ENCODE assay signal across 10 cellular contexts in the genomic region with DNA sequence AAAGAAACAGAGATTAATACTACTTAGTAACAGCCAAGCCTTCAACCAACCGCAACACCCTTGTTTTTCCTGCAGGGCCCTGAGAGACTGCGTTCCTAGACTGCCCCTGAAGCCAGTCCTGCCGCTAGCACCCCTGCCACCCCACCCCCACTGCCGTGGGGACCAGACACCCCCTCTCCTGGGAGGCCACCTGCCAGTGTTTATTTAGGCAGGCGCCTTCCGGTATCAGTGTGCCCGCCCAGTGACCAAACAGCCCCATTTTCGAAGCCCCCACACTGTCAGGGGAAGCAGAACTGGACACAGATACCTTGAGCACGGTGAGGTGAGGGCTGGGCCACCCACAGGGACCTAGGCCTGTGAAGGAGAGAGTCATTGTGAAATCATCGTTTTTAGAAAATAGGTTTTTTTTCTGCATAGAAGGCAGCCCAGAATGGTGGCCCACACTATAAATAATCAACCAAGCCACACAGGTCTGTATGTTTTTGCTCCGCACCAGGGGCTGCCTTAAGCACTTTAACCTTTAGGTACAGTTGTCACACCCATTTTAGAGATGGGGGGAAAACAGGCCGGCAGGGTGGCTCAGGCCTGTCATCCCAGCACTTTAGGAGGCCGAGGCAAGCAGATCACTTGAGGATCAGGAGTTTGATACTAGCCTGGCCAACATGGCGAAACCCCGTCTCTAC. TPM values are rescaled to one million over a fixed set of nuclear protein-coding genes. Genes with fewer than 3 reads are reported as not detected.
DNase-seq lines count a peak whose midpoint lies in the region; ATAC-seq lines count a peak whose summit lies in the region.
"Had no signal": no experiment of that assay in that cellular context is flagged by ENCODE, and none has a peak within 500 bp of the region (broad histone marks: within the 10 kb centered on the region; RNA-seq: fewer than 3 reads in every experiment).

No MANE protein-coding gene starts in this region.

- no peaks in the 10 kb centered on the region for H3K9me3 ChIP-seq in GM23248 (ENCODE audit: low read depth)

- in situ Hi-C loops in GM23248 (cut with MboI) = no loop called here

- H3K9ac ChIP-seq in GM23248 = no peak overlapping the region

- H3K4me3 ChIP-seq in GM23248 = no peak overlapping the region

- H3K27ac ChIP-seq in GM23248 = no peak overlapping the region

- no peaks in the 10 kb centered on the region for H4K20me1 ChIP-seq in GM23248 (ENCODE audit: insufficient read depth)

- ATAC-seq in HG02678 (IDR thresholded peaks at IDR 0.05; ENCODE audit: unreplicated experiment) = peak; percentile 63
- ATAC-seq in stimulated activated memory B cell treated with anti-CD40 and anti-IgM and Interleukin-4, amounts not matched to agents 10 μg/mL and 1 μg/mL and 100 μg/mL, for 72 hours = peak; percentile 75

- no peaks in the 10 kb centered on the region for H3F3A ChIP-seq in GM23248 (ENCODE audit: insufficient read depth)

- no peaks in the 10 kb centered on the region for H3K27me3 ChIP-seq in GM23248 (replicated peaks; ENCODE audit: insufficient read depth)

- H3K4me1 Mint-ChIP-seq in stimulated activated memory B cell treated with anti-CD40 and anti-IgM and Interleukin-4, amounts not matched to agents 10 μg/mL and 1 μg/mL and 100 μg/mL, for 72 hours = peaks cover 46% of the 10 kb centered on the region
- H3K4me1 Mint-ChIP-seq in activated CD4-positive, alpha-beta T cell treated with anti-CD3 and anti-CD28 coated beads, Interleukin-2, amount 10 ng/mL, durations not matched to agents 7 days and 5 days = peaks cover 22% of the 10 kb centered on the region

- no peaks in the 10 kb centered on the region for H3K4me1 ChIP-seq in GM23248 (ENCODE audit: insufficient read depth)

- WGBS in GM23248 (ENCODE audit: low coverage in 1 of 2, low lambda C conversion rate in 2 of 2, missing lambda C conversion rate in 2 of 2), 2 experiments = 76 to 83% methylated on average over 15 of the region's 15 CpGs

- H3K4me3 Mint-ChIP-seq in stimulated activated memory B cell treated with anti-CD40 and anti-IgM and Interleukin-4, amounts not matched to agents 10 μg/mL and 1 μg/mL and 100 μg/mL, for 72 hours = peak overlapping the region; percentile 27
- H3K4me3 Mint-ChIP-seq in activated CD4-positive, alpha-beta T cell treated with anti-CD3 and anti-CD28 coated beads, Interleukin-2, amount 10 ng/mL, durations not matched to agents 7 days and 5 days = no peak overlapping the region

- peak overlapping the region; percentile 56 for H3K27ac Mint-ChIP-seq in stimulated activated memory B cell treated with anti-CD40 and anti-IgM and Interleukin-4, amounts not matched to agents 10 μg/mL and 1 μg/mL and 100 μg/mL, for 72 hours
- no peak overlapping the region for H3K27ac Mint-ChIP-seq in activated CD4-positive, alpha-beta T cell treated with anti-CD3 and anti-CD28 coated beads, Interleukin-2, amount 10 ng/mL, durations not matched to agents 7 days and 5 days

- H3K36me3 ChIP-seq in GM23248 (ENCODE audit: low read depth) = no peaks in the 10 kb centered on the region

- no peaks in the 10 kb centered on the region for H3K27me3 Mint-ChIP-seq in stimulated activated memory B cell treated with anti-CD40 and anti-IgM and Interleukin-4, amounts not matched to agents 10 μg/mL and 1 μg/mL and 100 μg/mL, for 72 hours
- H3K27me3 Mint-ChIP-seq in activated CD4-positive, alpha-beta T cell treated with anti-CD3 and anti-CD28 coated beads, Interleukin-2, amount 10 ng/mL, durations not matched to agents 7 days and 5 days = no peaks in the 10 kb centered on the region

- peaks cover 5% of the 10 kb centered on the region for H3K79me2 ChIP-seq in GM23248 (ENCODE audit: insufficient read depth)

- peaks cover 2% of the 10 kb centered on the region for H3K36me3 Mint-ChIP-seq in stimulated activated memory B cell treated with anti-CD40 and anti-IgM and Interleukin-4, amounts not matched to agents 10 μg/mL and 1 μg/mL and 100 μg/mL, for 72 hours
- peaks cover 3% of the 10 kb centered on the region for H3K36me3 Mint-ChIP-seq in activated CD4-positive, alpha-beta T cell treated with anti-CD3 and anti-CD28 coated beads, Interleukin-2, amount 10 ng/mL, durations not matched to agents 7 days and 5 days (ENCODE audit: low read depth)

- H2AFZ ChIP-seq in GM23248 = no peak overlapping the region

- CTCF ChIA-PET in activated CD4-positive, alpha-beta T cell treated with anti-CD3 and anti-CD28 coated beads, Interleukin-2, amount 10 ng/mL, durations not matched to agents 7 days and 5 days (lab: Charles Lee) = no interaction called here

- H3K9me2 ChIP-seq in GM23248 (ENCODE audit: insufficient read depth) = no peaks in the 10 kb centered on the region

- POLR2A ChIA-PET in activated CD4-positive, alpha-beta T cell treated with anti-CD3 and anti-CD28 coated beads, Interleukin-2, amount 10 ng/mL, durations not matched to agents 7 days and 5 days (lab: Charles Lee) = interaction anchor here (0.7 kb wide), 1 partner anchor 89 kb away, joined by 10 read pairs; a partner anchor contains a TSS

- DNase-seq in NCI-H82 (lab: John Stamatoyannopoulos, UW) = peak; percentile 56
- DNase-seq in NCI-H82 treated with DMSO at 0.1 percent for 48 hours (lab: John Stamatoyannopoulos, UW; ENCODE audit: unreplicated experiment) = no peak
- peak; percentile 88 for DNase-seq in NCI-H69 (lab: John Stamatoyannopoulos, UW)
- DNase-seq in NCI-H1694 treated with DMSO at 0.1 percent for 48 hours (lab: John Stamatoyannopoulos, UW) = no peak
- no peak for DNase-seq in activated CD4-positive, alpha-beta T cell treated with anti-CD3 and anti-CD28 coated beads, Interleukin-2, amount 10 ng/mL, durations not matched to agents 7 days and 5 days
- no peak for DNase-seq in GM23248
- DNase-seq: cortex of kidney, mesendoderm had no signal

- no peak overlapping the region for H3K4me2 ChIP-seq in GM23248 (ENCODE audit: unreplicated experiment)

- no peaks in the 10 kb centered on the region for H3K9me3 Mint-ChIP-seq in stimulated activated memory B cell treated with anti-CD40 and anti-IgM and Interleukin-4, amounts not matched to agents 10 μg/mL and 1 μg/mL and 100 μg/mL, for 72 hours
- no peaks in the 10 kb centered on the region for H3K9me3 Mint-ChIP-seq in activated CD4-positive, alpha-beta T cell treated with anti-CD3 and anti-CD28 coated beads, Interleukin-2, amount 10 ng/mL, durations not matched to agents 7 days and 5 days

RNA-seq across cellular contexts. Expression of a gene that starts 3.5 kb away (rescaled TPM):
- 100 to 1,000 TPM; 837 to 960 TPM for total RNA-seq in activated CD4-positive, alpha-beta T cell treated with anti-CD3 and anti-CD28 coated beads, Interleukin-2, amount 10 ng/mL, durations not matched to agents 7 days and 5 days
- 254 and 337 TPM in 2 replicates for total RNA-seq in GM23248 (2014; rRNA removed; shearing (Covaris generic))
- 133 and 157 TPM in 2 replicates for polyA plus RNA-seq in GM23248 (2016; fragmentation: Nextera tagmentation; extraction: Ambion mirVana)

RNA-seq across cellular contexts. Expression of a gene that starts 28.3 kb away (rescaled TPM):
- total RNA-seq in activated CD4-positive, alpha-beta T cell treated with anti-CD3 and anti-CD28 coated beads, Interleukin-2, amount 10 ng/mL, durations not matched to agents 7 days and 5 days = under 1 TPM; 0.79 to 0.87 TPM
- 69.9 and 99.3 TPM in 2 replicates for total RNA-seq in GM23248 (2014; rRNA removed; shearing (Covaris generic))
- 14.2 and 15.0 TPM in 2 replicates for polyA plus RNA-seq in GM23248 (2016; fragmentation: Nextera tagmentation; extraction: Ambion mirVana)

RNA-seq across cellular contexts. Expression of a gene that starts 36.7 kb away (rescaled TPM):
- total RNA-seq in activated CD4-positive, alpha-beta T cell treated with anti-CD3 and anti-CD28 coated beads, Interleukin-2, amount 10 ng/mL, durations not matched to agents 7 days and 5 days = under 1 TPM; 0.99 to 1.00 TPM
- 4.3 and 10.1 TPM in 2 replicates for total RNA-seq in GM23248 (2014; rRNA removed; shearing (Covaris generic))
- polyA plus RNA-seq in GM23248 (2016; fragmentation: Nextera tagmentation; extraction: Ambion mirVana) = 2.9 and 3.6 TPM in 2 replicates

Comparison
In these comparisons a context has a peak if more than half of its experiments do, and no peak if none do; other contexts are left out.
1. DNase-seq: peak in NCI-H82 (single experiment) and NCI-H69 (single experiment); none in NCI-H82 treated with DMSO at 0.1 percent for 48 hours (single experiment), NCI-H1694 treated with DMSO at 0.1 percent for 48 hours (single experiment), activated CD4-positive, alpha-beta T cell treated with anti-CD3 and anti-CD28 coated beads, Interleukin-2, amount 10 ng/mL, durations not matched to agents 7 days and 5 days (single experiment) and GM23248 (single experiment).
2. RNA of a gene that starts 28.3 kb away (total RNA-seq): 69.9 to 99.3 TPM in GM23248; 0.79 to 0.87 TPM in activated CD4-positive, alpha-beta T cell treated with anti-CD3 and anti-CD28 coated beads, Interleukin-2, amount 10 ng/mL, durations not matched to agents 7 days and 5 days; every median in the first group is over 10 times any median in the second.